ENCODE assay signal across 1 cellular context in genomic region chr1:228404107-228404720, GRCh38.
TF ChIP-seq lines count a peak whose summit lies in the region.

No MANE protein-coding gene starts in this region.

TF ChIP-seq in HepG2, 621 proteins besides CTCF, POLR2A, EP300 and RAD21 (continued from another document and continues in another):
- TF ChIP-seq SIN3A (IDR thresholded peaks at IDR 0.05; ENCODE audit: borderline replicate concordance, low read depth, low read length) (peak; percentile 64; the same call in 1 of the 2 replicates), HNF1B (CRISPR knock-in tag; IDR thresholded peaks at IDR 0.05) (0 out of 2 replicates have a peak, but pooled peaks have one; percentile 17), BCL3 (CRISPR knock-in tag; IDR thresholded peaks at IDR 0.05) (0 out of 2 replicates have a peak, but pooled peaks have one; percentile 31), TFAP4 (IDR thresholded peaks at IDR 0.05; ENCODE audit: borderline replicate concordance, low read depth) (peak; percentile 58; the same call in 1 of the 2 replicates), TARDBP (CRISPR knock-in tag; IDR thresholded peaks at IDR 0.05) (no peak), SRSF9 (IDR thresholded peaks at IDR 0.05; ENCODE audit: borderline replicate concordance, insufficient read depth, low read depth, low read length, poor library complexity, severe bottlenecking) (no peak), FOXP4 (CRISPR knock-in tag; IDR thresholded peaks at IDR 0.05) (0 out of 2 replicates have a peak, but pooled peaks have one; percentile 27), FOXO1 (CRISPR knock-in tag; IDR thresholded peaks at IDR 0.05) (peak; percentile 70; the same call in 1 of the 2 replicates), KMT2B (CRISPR knock-in tag; IDR thresholded peaks at IDR 0.05) (0 out of 2 replicates have a peak, but pooled peaks have one; percentile 10), PRDM4 (CRISPR knock-in tag; IDR thresholded peaks at IDR 0.05; ENCODE audit: borderline replicate concordance) (no peak), ARID5B (CRISPR knock-in tag; IDR thresholded peaks at IDR 0.05) (peak; percentile 46), KAT8 (CRISPR knock-in tag; IDR thresholded peaks at IDR 0.05) (0 out of 2 replicates have a peak, but pooled peaks have one; percentile 19), ZNF121 (CRISPR knock-in tag; IDR thresholded peaks at IDR 0.05) (peak; percentile 63; the same call in 1 of the 2 replicates), ZSCAN5A (CRISPR knock-in tag; IDR thresholded peaks at IDR 0.05; ENCODE audit: borderline replicate concordance) (no peak), ZFX (CRISPR knock-in tag; IDR thresholded peaks at IDR 0.05; ENCODE audit: low read depth) (0 out of 2 replicates have a peak, but pooled peaks have one; percentile 25), THAP11 (CRISPR knock-in tag; IDR thresholded peaks at IDR 0.05) (0 out of 2 replicates have a peak, but pooled peaks have one; percentile 16), ZNF138 (CRISPR knock-in tag; IDR thresholded peaks at IDR 0.05; ENCODE audit: low read depth) (no peak), KAT7 (CRISPR knock-in tag; IDR thresholded peaks at IDR 0.05; ENCODE audit: borderline replicate concordance) (no peak), RXRA (CRISPR knock-in tag; IDR thresholded peaks at IDR 0.05) (peak; percentile 78; the same call in 1 of the 2 replicates), HNRNPL (IDR thresholded peaks at IDR 0.05; ENCODE audit: low read depth, low read length) (no peak), ZNF639 (CRISPR knock-in tag; conservative IDR thresholded peaks at IDR 0.05) (no peak), ZBTB44 (CRISPR knock-in tag; IDR thresholded peaks at IDR 0.05) (no peak), ELF1 (CRISPR knock-in tag; IDR thresholded peaks at IDR 0.05) (peak; percentile 65), RARA (CRISPR knock-in tag; IDR thresholded peaks at IDR 0.05) (peak; percentile 96), FOXO4 (CRISPR knock-in tag; conservative IDR thresholded peaks at IDR 0.05) (no peak), RBFOX2 (IDR thresholded peaks at IDR 0.05; ENCODE audit: low read depth, low read length) (0 out of 2 replicates have a peak, but pooled peaks have one; percentile 19), CHD4 (IDR thresholded peaks at IDR 0.05; ENCODE audit: borderline replicate concordance, low read length) (no peak), ZSCAN30 (CRISPR knock-in tag; IDR thresholded peaks at IDR 0.05) (no peak), NR2F2 (IDR thresholded peaks at IDR 0.05; ENCODE audit: borderline replicate concordance, low read depth) (peak; percentile 37; the same call in 1 of the 2 replicates), ZFP36L2 (CRISPR knock-in tag; IDR thresholded peaks at IDR 0.05) (no peak), HHEX (CRISPR knock-in tag; IDR thresholded peaks at IDR 0.05) (no peak), SAP130 (CRISPR knock-in tag; IDR thresholded peaks at IDR 0.05; ENCODE audit: low read depth) (peak; percentile 81), ZNF660 (CRISPR knock-in tag; IDR thresholded peaks at IDR 0.05; ENCODE audit: borderline replicate concordance, low read depth) (no peak), LBX2 (CRISPR knock-in tag; IDR thresholded peaks at IDR 0.05; ENCODE audit: borderline replicate concordance) (no peak), ZMAT5 (CRISPR knock-in tag; IDR thresholded peaks at IDR 0.05; ENCODE audit: borderline replicate concordance, low read depth) (no peak), NR2F6 (IDR thresholded peaks at IDR 0.05) (peak; percentile 67; the same call in 1 of the 2 replicates), NR2F6 (CRISPR knock-in tag; IDR thresholded peaks at IDR 0.05) (peak; percentile 81), PAX8 (CRISPR knock-in tag; IDR thresholded peaks at IDR 0.05; ENCODE audit: borderline replicate concordance) (no peak), ZSCAN21 (CRISPR knock-in tag; IDR thresholded peaks at IDR 0.05; ENCODE audit: borderline replicate concordance) (peak; percentile 21; the same call in 1 of the 2 replicates)
